Comparison of ENCODE assay signal across 1 cellular context in genomic region chr3:24410861-24411260, GRCh38.
TF ChIP-seq lines count a peak whose summit lies in the region.

No MANE protein-coding gene starts in this region.

TF ChIP-seq in GM23338, 12 proteins besides CTCF, POLR2A, EP300 and RAD21 (continued from another document):
- TF ChIP-seq ZNF462 (CRISPR knock-in tag; IDR thresholded peaks at IDR 0.05) (no peak), ETS1 (IDR thresholded peaks at IDR 0.05) (no peak)
